In genomic region chr18:78837766-78838165, GRCh38 we compare ENCODE assay signal across 41 cellular contexts.
"Had no signal": no experiment of that assay in that cellular context is flagged by ENCODE, and none has a peak within 500 bp of the region (broad histone marks: within the 10 kb centered on the region; RNA-seq: fewer than 3 reads in every experiment).

No MANE protein-coding gene starts in this region.

- H3K4me1 Mint-ChIP-seq: activated naive CD4-positive, alpha-beta T cell treated with anti-CD3 and anti-CD28 coated beads, Interleukin-2, amount 10 ng/mL, durations not matched to agents 7 days and 5 days; activated naive CD4-positive, alpha-beta T cell treated with anti-CD3 and anti-CD28 coated beads, Interleukin-2, amount 50 U/mL, for 24 hours; activated naive CD8-positive, alpha-beta T cell treated with anti-CD3 and anti-CD28 coated beads for 36 hours; activated naive CD8-positive, alpha-beta T cell treated with anti-CD3 and anti-CD28 coated beads, Interleukin-2, amount 10 ng/mL, durations not matched to agents 7 days and 5 days; activated naive CD8-positive, alpha-beta T cell treated with anti-CD3 and anti-CD28 coated beads, Interleukin-2, amount 50 U/mL, for 24 hours; activated T-helper 17 cell treated with anti-CD3 and anti-CD28 coated beads, Interleukin-2, amount 50 U/mL, for 72 hours; brain; central memory CD8-positive, alpha-beta T cell had no signal

- H3K36me3 Mint-ChIP-seq: activated naive CD4-positive, alpha-beta T cell treated with anti-CD3 and anti-CD28 coated beads, Interleukin-2, amount 10 ng/mL, durations not matched to agents 7 days and 5 days; activated naive CD4-positive, alpha-beta T cell treated with anti-CD3 and anti-CD28 coated beads, Interleukin-2, amount 50 U/mL, for 24 hours; activated naive CD4-positive, alpha-beta T cell treated with anti-CD3 and anti-CD28 coated beads, Interleukin-2, amount 50 U/mL, for 72 hours; activated naive CD8-positive, alpha-beta T cell; activated naive CD8-positive, alpha-beta T cell treated with anti-CD3 and anti-CD28 coated beads for 36 hours; activated naive CD8-positive, alpha-beta T cell treated with anti-CD3 and anti-CD28 coated beads, Interleukin-2, amount 10 ng/mL, durations not matched to agents 7 days and 5 days; brain had no signal

- H3K9me3 Mint-ChIP-seq: activated T-cell treated with anti-CD3 and anti-CD28 coated beads, Interleukin-2, amount 50 U/mL, for 24 hours; activated T-helper 17 cell treated with anti-CD3 and anti-CD28 coated beads, Interleukin-2, amount 50 U/mL, for 72 hours had no signal

- H3K9me3 ChIP-seq: adrenal gland, ascending aorta, body of pancreas, breast epithelium had no signal

- H3K4me3 Mint-ChIP-seq: activated naive CD4-positive, alpha-beta T cell treated with anti-CD3 and anti-CD28 coated beads for 36 hours; activated naive CD4-positive, alpha-beta T cell treated with anti-CD3 and anti-CD28 coated beads, Interleukin-2, amount 10 ng/mL, durations not matched to agents 7 days and 5 days; activated naive CD4-positive, alpha-beta T cell treated with anti-CD3 and anti-CD28 coated beads, Interleukin-2, amount 50 U/mL, for 24 hours; activated naive CD8-positive, alpha-beta T cell; activated naive CD8-positive, alpha-beta T cell treated with anti-CD3 and anti-CD28 coated beads for 36 hours; activated naive CD8-positive, alpha-beta T cell treated with anti-CD3 and anti-CD28 coated beads, Interleukin-2, amount 10 ng/mL, durations not matched to agents 7 days and 5 days; activated naive CD8-positive, alpha-beta T cell treated with anti-CD3 and anti-CD28 coated beads, Interleukin-2, amount 50 U/mL, for 24 hours; activated T-cell treated with anti-CD3 and anti-CD28 coated beads, Interleukin-2, amount 50 U/mL, for 24 hours; activated T-cell treated with anti-CD3 and anti-CD28 coated beads, Interleukin-2, amount 50 U/mL, for 4 hours; activated T-cell treated with anti-CD3 and anti-CD28 coated beads, Interleukin-2, amount 50 U/mL, for 72 hours; activated T-helper 1 cell treated with anti-CD3 and anti-CD28 coated beads, Interleukin-12 subunit alpha, Interleukin-12 subunit beta, Interleukin-2, Interleukin-4 antibody, amounts not matched to agents 30 ng/mL and 10 ng/mL and 1 ng/mL, durations not matched to agents 14 hours and 24 hours and 36 hours; activated T-helper 17 cell treated with anti-CD3 and anti-CD28 coated beads, Interleukin-2, amount 50 U/mL, for 72 hours; brain; central memory CD8-positive, alpha-beta T cell had no signal

- H3K27me3 Mint-ChIP-seq: activated naive CD4-positive, alpha-beta T cell treated with anti-CD3 and anti-CD28 coated beads, Interleukin-2, amount 10 ng/mL, durations not matched to agents 7 days and 5 days had no signal

- H3K36me3 ChIP-seq: adrenal gland, ascending aorta, brain microvascular endothelial cell, breast epithelium, cardiac muscle cell had no signal

- H3K27ac ChIP-seq: adrenal gland, ascending aorta, body of pancreas, brain microvascular endothelial cell, breast epithelium, cardiac muscle cell had no signal

- H3K4me1 ChIP-seq: adrenal gland, ascending aorta, body of pancreas, breast epithelium had no signal

- H3K27me3 ChIP-seq: adrenal gland, ascending aorta, body of pancreas, brain microvascular endothelial cell, cardiac muscle cell had no signal

- FAIRE-seq: astrocyte, bronchial epithelial cell had no signal

- H3K27ac Mint-ChIP-seq: activated naive CD4-positive, alpha-beta T cell treated with anti-CD3 and anti-CD28 coated beads for 36 hours; activated naive CD4-positive, alpha-beta T cell treated with anti-CD3 and anti-CD28 coated beads, Interleukin-2, amount 10 ng/mL, durations not matched to agents 7 days and 5 days; activated naive CD4-positive, alpha-beta T cell treated with anti-CD3 and anti-CD28 coated beads, Interleukin-2, amount 50 U/mL, for 24 hours; activated naive CD4-positive, alpha-beta T cell treated with anti-CD3 and anti-CD28 coated beads, Interleukin-2, amount 50 U/mL, for 72 hours; activated naive CD8-positive, alpha-beta T cell; activated naive CD8-positive, alpha-beta T cell treated with anti-CD3 and anti-CD28 coated beads for 36 hours; activated naive CD8-positive, alpha-beta T cell treated with anti-CD3 and anti-CD28 coated beads, Interleukin-2, amount 10 ng/mL, durations not matched to agents 7 days and 5 days; activated naive CD8-positive, alpha-beta T cell treated with anti-CD3 and anti-CD28 coated beads, Interleukin-2, amount 50 U/mL, for 24 hours; activated T-cell treated with anti-CD3 and anti-CD28 coated beads, Interleukin-2, amount 50 U/mL, for 24 hours; activated T-cell treated with anti-CD3 and anti-CD28 coated beads, Interleukin-2, amount 50 U/mL, for 72 hours; activated T-helper 1 cell treated with anti-CD3 and anti-CD28 coated beads, Interleukin-12 subunit alpha, Interleukin-12 subunit beta, Interleukin-2, Interleukin-4 antibody, amounts not matched to agents 30 ng/mL and 10 ng/mL and 1 ng/mL, durations not matched to agents 14 hours and 24 hours and 36 hours; activated T-helper 17 cell treated with anti-CD3 and anti-CD28 coated beads, Interleukin-2, amount 50 U/mL, for 72 hours; activated T-helper 2 cell treated with anti-CD3 and anti-CD28 coated beads, Interferon-gamma antibody, Interleukin-2, Interleukin-4, amounts not matched to agents 10 μg/mL and 5 μg/mL and 100 μg/mL, durations not matched to agents 14 hours and 24 hours and 36 hours; brain had no signal

- DNase-seq: activated effector memory CD4-positive, alpha-beta T cell treated with anti-CD3 and anti-CD28 coated beads, Interleukin-2, amount 50 U/mL, for 16 hours; activated effector memory CD4-positive, alpha-beta T cell treated with Interleukin-2 at 50 U/mL for 16 hours; activated gamma-delta T cell; activated gamma-delta T cell treated with Interleukin-2 at 50 U/mL for 16 hours; activated naive CD4-positive, alpha-beta T cell; activated naive CD4-positive, alpha-beta T cell treated with anti-CD3 and anti-CD28 coated beads for 36 hours; activated naive CD4-positive, alpha-beta T cell treated with anti-CD3 and anti-CD28 coated beads, Interleukin-2, amount 10 ng/mL, durations not matched to agents 7 days and 5 days; activated naive CD4-positive, alpha-beta T cell treated with anti-CD3 and anti-CD28 coated beads, Interleukin-2, amount 50 U/mL, for 16 hours; activated naive CD4-positive, alpha-beta T cell treated with Interleukin-2 at 50 U/mL for 16 hours; activated naive CD8-positive, alpha-beta T cell treated with anti-CD3 and anti-CD28 coated beads for 36 hours; activated naive CD8-positive, alpha-beta T cell treated with anti-CD3 and anti-CD28 coated beads, Interleukin-2, amount 10 ng/mL, durations not matched to agents 7 days and 5 days; activated naive CD8-positive, alpha-beta T cell treated with anti-CD3 and anti-CD28 coated beads, Interleukin-2, amount 50 U/mL, for 24 hours; activated T-cell treated with anti-CD3 and anti-CD28 coated beads for 4 hours; activated T-cell treated with anti-CD3 and anti-CD28 coated beads, Interleukin-2, amount 50 U/mL, for 1 hour; activated T-cell treated with anti-CD3 and anti-CD28 coated beads, Interleukin-2, amount 50 U/mL, for 24 hours; activated T-cell treated with anti-CD3 and anti-CD28 coated beads, Interleukin-2, amount 50 U/mL, for 4 hours; activated T-cell treated with anti-CD3 and anti-CD28 coated beads, Interleukin-2, amount 50 U/mL, for 48 hours; activated T-cell treated with anti-CD3 and anti-CD28 coated beads, Interleukin-2, amount 50 U/mL, for 72 hours; adrenal gland; amniotic stem cell; amygdala; anterior cingulate cortex; aorta; body of pancreas; brain microvascular endothelial cell; caudate nucleus; central memory CD4-positive, alpha-beta T cell; cerebellar nuclear complex had no signal

- H3K4me3 ChIP-seq: adrenal gland, ascending aorta, body of pancreas, breast epithelium, cardiac muscle cell had no signal
